ENCODE assay signal across 2 cellular contexts in the genomic region with DNA sequence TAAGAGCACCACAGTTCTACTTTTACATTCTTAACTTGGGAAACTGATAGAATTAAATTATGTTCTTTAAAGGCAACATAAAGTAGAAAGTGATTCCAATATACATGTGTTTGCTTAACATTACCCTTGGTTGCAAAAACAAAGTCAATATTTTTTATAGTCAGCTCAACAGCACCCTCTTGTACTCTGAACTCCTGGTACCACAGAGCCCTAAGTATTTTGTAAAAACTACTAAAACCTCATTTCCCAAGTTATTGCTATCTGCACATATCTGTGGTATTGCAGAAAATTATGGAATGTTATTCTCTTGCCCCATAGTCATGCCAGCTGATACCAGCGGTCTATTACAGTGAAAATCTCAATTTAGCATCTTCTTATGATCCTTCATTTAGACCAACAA.
TF ChIP-seq lines count a peak whose summit lies in the region.

No MANE protein-coding gene starts in this region.

TF ChIP-seq in GM23338, 12 proteins besides CTCF, POLR2A, EP300 and RAD21 (continued from another document):
- TF ChIP-seq ZNF462 (CRISPR knock-in tag; IDR thresholded peaks at IDR 0.05) (no peak), NANOG (IDR thresholded peaks at IDR 0.05; ENCODE audit: borderline replicate concordance) (no peak), STAT1 (IDR thresholded peaks at IDR 0.05; ENCODE audit: unreplicated experiment) (no peak), REST (IDR thresholded peaks at IDR 0.05; ENCODE audit: unreplicated experiment) (no peak), EZH2phosphoT487 (IDR thresholded peaks at IDR 0.05; ENCODE audit: unreplicated experiment) (no peak), EZH2 (IDR thresholded peaks at IDR 0.05; ENCODE audit: low read depth, unreplicated experiment) (no peak), CREB1 (CRISPR knock-in tag; IDR thresholded peaks at IDR 0.05; ENCODE audit: low read depth) (no peak), JUNB (IDR thresholded peaks at IDR 0.05; ENCODE audit: unreplicated experiment) (no peak), POLR2AphosphoS5 (IDR thresholded peaks at IDR 0.05; ENCODE audit: low read depth) (no peak)

TF ChIP-seq in WTC11, 78 proteins besides CTCF, POLR2A, EP300 and RAD21 (continued from another document):
- TF ChIP-seq, protein P1, sequence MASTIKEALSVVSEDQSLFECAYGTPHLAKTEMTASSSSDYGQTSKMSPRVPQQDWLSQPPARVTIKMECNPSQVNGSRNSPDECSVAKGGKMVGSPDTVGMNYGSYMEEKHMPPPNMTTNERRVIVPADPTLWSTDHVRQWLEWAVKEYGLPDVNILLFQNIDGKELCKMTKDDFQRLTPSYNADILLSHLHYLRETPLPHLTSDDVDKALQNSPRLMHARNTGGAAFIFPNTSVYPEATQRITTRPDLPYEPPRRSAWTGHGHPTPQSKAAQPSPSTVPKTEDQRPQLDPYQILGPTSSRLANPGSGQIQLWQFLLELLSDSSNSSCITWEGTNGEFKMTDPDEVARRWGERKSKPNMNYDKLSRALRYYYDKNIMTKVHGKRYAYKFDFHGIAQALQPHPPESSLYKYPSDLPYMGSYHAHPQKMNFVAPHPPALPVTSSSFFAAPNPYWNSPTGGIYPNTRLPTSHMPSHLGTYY (CRISPR knock-in tag; IDR thresholded peaks at IDR 0.05) = no peak
- TF ChIP-seq GABPB1 (CRISPR knock-in tag; IDR thresholded peaks at IDR 0.05) = no peak
